ENCODE assay signal across 18 cellular contexts in genomic region chr4:82219346-82219745, GRCh38.
"Had no signal": no experiment of that assay in that cellular context is flagged by ENCODE, and none has a peak within 500 bp of the region (broad histone marks: within the 10 kb centered on the region; RNA-seq: fewer than 3 reads in every experiment).

No MANE protein-coding gene starts in this region.

- H3K9me3 ChIP-seq: esophagus muscularis mucosa, gastroesophageal sphincter, heart left ventricle, left lung, lower lobe of right lung, mucosa of descending colon had no signal

- H3K4me1 ChIP-seq: foreskin keratinocyte, lower lobe of right lung had no signal

- H3K4me3 ChIP-seq: coronary artery, dorsolateral prefrontal cortex, esophagus muscularis mucosa, gastroesophageal sphincter, heart left ventricle, hepatocyte, left lung, lower lobe of right lung, mucosa of descending colon had no signal

- H3K4me3 Mint-ChIP-seq: mesothelial cell of epicardium had no signal

- H3K36me3 Mint-ChIP-seq: mesothelial cell of epicardium had no signal

- H3K27ac ChIP-seq: coronary artery, dorsolateral prefrontal cortex, esophagus muscularis mucosa, foreskin keratinocyte, gastroesophageal sphincter, heart left ventricle, hepatocyte, left lung, lower lobe of right lung had no signal

- H3K27me3 ChIP-seq: dorsolateral prefrontal cortex, esophagus muscularis mucosa, foreskin keratinocyte, gastroesophageal sphincter, heart left ventricle, hepatocyte, left lung had no signal

- DNase-seq: dermis blood vessel endothelial cell; dorsolateral prefrontal cortex; effector CD4-positive, alpha-beta T cell; effector memory CD4-positive, alpha-beta T cell; foreskin keratinocyte; heart left ventricle; hypothalamus; left cardiac atrium; left lung; left ventricle myocardium superior; lower lobe of right lung; mesenchymal stem cell; mucosa of descending colon had no signal

- H3K36me3 ChIP-seq: esophagus muscularis mucosa, gastroesophageal sphincter, heart left ventricle, left lung, lower lobe of right lung had no signal

- H3K4me2 ChIP-seq: hepatocyte had no signal

- H3K27ac Mint-ChIP-seq: mesothelial cell of epicardium had no signal

- ATAC-seq: foreskin keratinocyte, gastroesophageal sphincter, heart left ventricle, left cardiac atrium, left lung, left ventricle myocardium superior, lower lobe of right lung, mucosa of descending colon had no signal
